ENCODE assay signal across 1 cellular context in genomic region chr11:3644817-3645235, GRCh38.
TF ChIP-seq lines count a peak whose summit lies in the region.

Gene ART1 (plus strand): TSS chr11:3645128. CDS start chr11:3659214, 14,086 bp downstream.

TF ChIP-seq in H1, 55 proteins besides CTCF, POLR2A, EP300 and RAD21 (continued from another document):
- TF ChIP-seq SAP30 (IDR thresholded peaks at IDR 0.05; ENCODE audit: insufficient read depth, insufficient replicate concordance, low read length) (no peak), FOSL1 (IDR thresholded peaks at IDR 0.05; ENCODE audit: insufficient read depth, low read depth, low read length) (no peak), BACH1 (IDR thresholded peaks at IDR 0.05; ENCODE audit: low read length) (no peak), SUZ12 (IDR thresholded peaks at IDR 0.05; ENCODE audit: low read length) (no peak), JUN (IDR thresholded peaks at IDR 0.05; ENCODE audit: low read depth, low read length) (no peak), YY1 (IDR thresholded peaks at IDR 0.05; ENCODE audit: low read depth, low read length) (no peak), BCL11A (IDR thresholded peaks at IDR 0.05; ENCODE audit: low read depth in 2 of 2, low read length in 2 of 2) (no peak), TCF12 (IDR thresholded peaks at IDR 0.05; ENCODE audit: low read depth, low read length) (no peak), GABPA (IDR thresholded peaks at IDR 0.05; ENCODE audit: borderline replicate concordance, insufficient read depth, low read length) (no peak), PHF8 (conservative IDR thresholded peaks at IDR 0.05; ENCODE audit: low read depth, low read length) (no peak), RXRA (IDR thresholded peaks at IDR 0.05; ENCODE audit: insufficient read depth, low read depth, low read length) (no peak), CHD2 (IDR thresholded peaks at IDR 0.05; ENCODE audit: low read length) (no peak), CBX5 (IDR thresholded peaks at IDR 0.05; ENCODE audit: low read depth, low read length) (no peak), SP2 (IDR thresholded peaks at IDR 0.05; ENCODE audit: low read length) (no peak), KDM5A (IDR thresholded peaks at IDR 0.05; ENCODE audit: low read length) (no peak), RNF2 (IDR thresholded peaks at IDR 0.05; ENCODE audit: borderline replicate concordance, low read depth, low read length, missing control alignments, poor library complexity, severe bottlenecking) (no peak)
- TF ChIP-seq, protein P1, sequence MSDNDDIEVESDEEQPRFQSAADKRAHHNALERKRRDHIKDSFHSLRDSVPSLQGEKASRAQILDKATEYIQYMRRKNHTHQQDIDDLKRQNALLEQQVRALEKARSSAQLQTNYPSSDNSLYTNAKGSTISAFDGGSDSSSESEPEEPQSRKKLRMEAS (IDR thresholded peaks at IDR 0.05) = no peak
TF ChIP-seq in H1: peak in this region for 0.
